Comparison of ENCODE assay signal across 1 cellular context in genomic region chr3:196175717-196176116, GRCh38.
TF ChIP-seq lines count a peak whose summit lies in the region.

No MANE protein-coding gene starts in this region.

TF ChIP-seq in SK-N-SH, 30 proteins besides CTCF, POLR2A, EP300 and RAD21 (continued from another document):
- TF ChIP-seq, protein P1, sequence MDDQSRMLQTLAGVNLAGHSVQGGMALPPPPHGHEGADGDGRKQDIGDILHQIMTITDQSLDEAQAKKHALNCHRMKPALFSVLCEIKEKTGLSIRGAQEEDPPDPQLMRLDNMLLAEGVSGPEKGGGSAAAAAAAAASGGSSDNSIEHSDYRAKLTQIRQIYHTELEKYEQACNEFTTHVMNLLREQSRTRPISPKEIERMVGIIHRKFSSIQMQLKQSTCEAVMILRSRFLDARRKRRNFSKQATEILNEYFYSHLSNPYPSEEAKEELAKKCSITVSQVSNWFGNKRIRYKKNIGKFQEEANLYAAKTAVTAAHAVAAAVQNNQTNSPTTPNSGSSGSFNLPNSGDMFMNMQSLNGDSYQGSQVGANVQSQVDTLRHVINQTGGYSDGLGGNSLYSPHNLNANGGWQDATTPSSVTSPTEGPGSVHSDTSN (IDR thresholded peaks at IDR 0.05) = no peak
- no peak for TF ChIP-seq GATA2 (CRISPR knock-in tag; IDR thresholded peaks at IDR 0.05)
